ENCODE assay signal across 22 cellular contexts in genomic region chr3:136959599-136959998, GRCh38. TPM values are rescaled to one million over a fixed set of nuclear protein-coding genes. Genes with fewer than 3 reads are reported as not detected.
"Had no signal": no experiment of that assay in that cellular context is flagged by ENCODE, and none has a peak within 500 bp of the region (broad histone marks: within the 10 kb centered on the region; RNA-seq: fewer than 3 reads in every experiment).

No MANE protein-coding gene starts in this region.

- FAIRE-seq: endothelial cell of umbilical vein had no signal

- ATAC-seq: activated CD8-positive, alpha-beta T cell treated with anti-CD3 and anti-CD28 coated beads, Interleukin-2, amount 10 ng/mL, durations not matched to agents 7 days and 5 days; effector memory CD8-positive, alpha-beta T cell; left lung; natural killer cell had no signal

- H3K36me3 ChIP-seq: adrenal gland, ascending aorta, colonic mucosa, left lung, sigmoid colon, upper lobe of left lung had no signal

- H2AFZ ChIP-seq: hepatocyte had no signal

- H3K9me3 ChIP-seq: adrenal gland, ascending aorta, colonic mucosa, left lung, sigmoid colon, upper lobe of left lung had no signal

- DNase-seq: activated CD4-positive, alpha-beta T cell treated with anti-CD3 and anti-CD28 coated beads, Interleukin-2, amount 10 ng/mL, durations not matched to agents 7 days and 5 days; activated CD8-positive, alpha-beta T cell treated with anti-CD3 and anti-CD28 coated beads, Interleukin-2, amount 10 ng/mL, durations not matched to agents 7 days and 5 days; activated naive CD4-positive, alpha-beta T cell; adrenal gland; colonic mucosa; dorsolateral prefrontal cortex; effector memory CD8-positive, alpha-beta T cell; foreskin melanocyte; glutamatergic neuron; immature natural killer cell; kidney glomerular epithelial cell; left lung; natural killer cell; retina; sigmoid colon; stimulated activated CD4-positive, alpha-beta T cell treated with anti-CD3 and anti-CD28 coated beads, Interleukin-2, amount 100 ng/mL, for 48 hours; stimulated activated naive CD4-positive, alpha-beta T cell treated with Interleukin-2 at 50 U/mL for 16 hours; upper lobe of left lung had no signal

- H3K27ac ChIP-seq: adrenal gland, ascending aorta, colonic mucosa, dorsolateral prefrontal cortex, hepatocyte, left lung, sigmoid colon, upper lobe of left lung had no signal

- H3K79me2 ChIP-seq: hepatocyte had no signal

- H3K27me3 ChIP-seq: adrenal gland, ascending aorta, colonic mucosa, dorsolateral prefrontal cortex, hepatocyte, left lung, sigmoid colon, upper lobe of left lung had no signal

- H3K4me3 ChIP-seq: adrenal gland, ascending aorta, colonic mucosa, dorsolateral prefrontal cortex, hepatocyte, left lung, sigmoid colon, upper lobe of left lung had no signal

- H3K4me2 ChIP-seq: hepatocyte had no signal

- H3K4me1 ChIP-seq: adrenal gland had no signal

RNA-seq across cellular contexts. Expression of gene IL20RB, which starts 1.8 kb away (rescaled TPM):
- total RNA-seq: ascending aorta, osteocyte had no signal
